8 cellular contexts compared by ENCODE assay signal in genomic region chr17:34579017-34579946, GRCh38. TPM values are rescaled to one million over a fixed set of nuclear protein-coding genes. Genes with fewer than 3 reads are reported as not detected.
DNase-seq lines count a peak whose midpoint lies in the region; ATAC-seq and TF ChIP-seq lines count a peak whose summit lies in the region.

TMEM132E (plus strand) TSS chr17:34579582; CDS start chr17:34581077, 1,495 bp downstream.

- TF ChIP-seq EP300 in neural cell (conservative IDR thresholded peaks at IDR 0.05; ENCODE audit: poor library complexity, severe bottlenecking): no peak

- TF ChIP-seq RAD21 in neural cell (conservative IDR thresholded peaks at IDR 0.05): no peak

- no peaks in the 10 kb centered on the region for H3K36me3 ChIP-seq in neural cell (ENCODE audit: insufficient read depth, low read length)

- no peaks in the 10 kb centered on the region for H3K9me2 ChIP-seq in neural cell (ENCODE audit: insufficient read depth, low read length)

- H3K4me3 ChIP-seq in fibroblast of villous mesenchyme (ENCODE audit: low read depth, low read length) (peak within 1 kb of the TSS; percentile 48), neural cell (ENCODE audit: low read length) (peak within 1 kb of the TSS; percentile 79)

- peaks cover 53% of the 10 kb centered on the region for H3K27me3 ChIP-seq in neural cell (ENCODE audit: insufficient read depth, low read depth, low read length)

- H3K9ac ChIP-seq in neural cell (ENCODE audit: low read length): peak within 1 kb of the TSS; percentile 71

- H3F3A ChIP-seq in neural cell (ENCODE audit: insufficient read depth, low read length, poor library complexity, severe bottlenecking): no peaks in the 10 kb centered on the region

- peak within 1 kb of the TSS; percentile 25 for H3K27ac ChIP-seq in neural cell (ENCODE audit: low read length)

- H3K9me3 ChIP-seq in neural cell (ENCODE audit: low read length): no peaks in the 10 kb centered on the region

- peak; percentile 45 for DNase-seq in stimulated activated CD4-positive, alpha-beta T cell treated with anti-CD3 and anti-CD28 coated beads, Interleukin-15, amount 100 ng/mL, for 24 hours
- DNase-seq in stimulated activated CD4-positive, alpha-beta T cell treated with anti-CD3 and anti-CD28 coated beads, Interleukin-2, amount 100 ng/mL, for 48 hours: no peak
- peak; percentile 24 to 31 for DNase-seq in activated CD4-positive, alpha-beta T cell treated with anti-CD3 and anti-CD28 coated beads, Interleukin-2, amount 50 U/mL, for 48 hours
- DNase-seq in fibroblast of villous mesenchyme (ENCODE audit: low read depth): peak; percentile 10
- DNase-seq in DMS153 treated with DMSO at 0.1 percent for 48 hours (lab: John Stamatoyannopoulos, UW; ENCODE audit: unreplicated experiment): no peak

- H3K4me2 ChIP-seq in neural cell (ENCODE audit: low read length): peak within 1 kb of the TSS; percentile 86

- peak within 1 kb of the TSS; percentile 83 for H2AFZ ChIP-seq in neural cell (ENCODE audit: low read depth, low read length)

- H4K20me1 ChIP-seq in neural cell (ENCODE audit: insufficient read depth): no peaks in the 10 kb centered on the region

- H3K79me2 ChIP-seq in neural cell (replicated peaks; ENCODE audit: insufficient read depth, low read length): no peaks in the 10 kb centered on the region

- ATAC-seq in GM21717 (IDR thresholded peaks at IDR 0.05; ENCODE audit: unreplicated experiment) (no peak), GM21529 (IDR thresholded peaks at IDR 0.05; ENCODE audit: unreplicated experiment) (no peak)

- TF ChIP-seq CTCF in fibroblast of villous mesenchyme (IDR thresholded peaks at IDR 0.05; ENCODE audit: insufficient read depth, low read depth, low read length) (no peak), neural cell (IDR thresholded peaks at IDR 0.05; ENCODE audit: poor library complexity, severe bottlenecking) (peak; percentile 45)

TF ChIP-seq in neural cell, 6 proteins besides CTCF, POLR2A, EP300 and RAD21:
- TF ChIP-seq MXI1 (conservative IDR thresholded peaks at IDR 0.05; ENCODE audit: poor library complexity, severe bottlenecking) (peak; percentile 85), EZH2 (IDR thresholded peaks at IDR 0.05; ENCODE audit: borderline replicate concordance, insufficient read depth, low read length, poor library complexity, severe bottlenecking) (no peak), TAF1 (IDR thresholded peaks at IDR 0.05; ENCODE audit: low read depth) (no peak), REST (IDR thresholded peaks at IDR 0.05; ENCODE audit: borderline replicate concordance) (peak; percentile 57), POLR2AphosphoS5 (IDR thresholded peaks at IDR 0.05) (peak; percentile 53)

RNA-seq across cellular contexts. Expression of gene TMEM132E, which starts in this region (rescaled TPM):
- under 0.01 TPM in 1 of 2 replicates, not detected in the other for total RNA-seq in fibroblast of villous mesenchyme
- 1.4 and 1.8 TPM in 2 replicates for polyA plus RNA-seq in neural cell
- polyA minus RNA-seq in neural cell: 1.9 and 2.4 TPM in 2 replicates

Comparison
In these comparisons a context has a peak if more than half of its experiments do, and no peak if none do; other contexts are left out.
1. DNase-seq: peak in stimulated activated CD4-positive, alpha-beta T cell treated with anti-CD3 and anti-CD28 coated beads, Interleukin-15, amount 100 ng/mL, for 24 hours (single experiment) and activated CD4-positive, alpha-beta T cell treated with anti-CD3 and anti-CD28 coated beads, Interleukin-2, amount 50 U/mL, for 48 hours (2 of 2); none in stimulated activated CD4-positive, alpha-beta T cell treated with anti-CD3 and anti-CD28 coated beads, Interleukin-2, amount 100 ng/mL, for 48 hours (0 of 2) and DMS153 treated with DMSO at 0.1 percent for 48 hours (single experiment).
2. Peak in DNase-seq and H3K4me3 ChIP-seq in fibroblast of villous mesenchyme; RNA of the gene not detected or under 1 TPM.